Comparison of ENCODE assay signal across 8 cellular contexts in genomic region chr1:225777583-225778411, GRCh38. TPM values are rescaled to one million over a fixed set of nuclear protein-coding genes. Genes with fewer than 3 reads are reported as not detected.
A peak's percentile ranks its signal among the peaks of the same experiment; 100 is the strongest.
DNase-seq lines count a peak whose midpoint lies in the region; ATAC-seq and TF ChIP-seq lines count a peak whose summit lies in the region.

TSS of gene SRP9 (plus strand) at chr1:225777826. CDS start at chr1:225777941, 115 bp downstream.

- H3K4me1 Mint-ChIP-seq in IgD-negative memory B cell: peaks cover 12 to 29% (median 20%) of the 10 kb centered on the region in 3 donors

- peak; percentile 99 for DNase-seq in DMS153 treated with DMSO at 0.1 percent for 48 hours (lab: John Stamatoyannopoulos, UW; ENCODE audit: unreplicated experiment)
- peak; percentile 100 for DNase-seq in OCI-M1 (lab: John Stamatoyannopoulos, UW)
- peak; percentile 97 for DNase-seq in activated T-cell treated with anti-CD3 and anti-CD28 coated beads for 4 hours
- peak; percentile 75 for DNase-seq in epithelial cell of proximal tubule (ENCODE audit: low read depth)
- DNase-seq in mucosa of gallbladder (ENCODE audit: low spot score): peak; percentile 99
- peak; percentile 93 to 97 for DNase-seq in stimulated activated CD8-positive, alpha-beta memory T cell treated with anti-CD3 and anti-CD28 coated beads, Interleukin-4, amount 100 ng/mL, for 4 hours (ENCODE audit: low read depth in 2 of 2, low spot score in 1 of 2)

- ATAC-seq in GM21529 (IDR thresholded peaks at IDR 0.05; ENCODE audit: unreplicated experiment): peak; percentile 99

- peaks cover 7% of the 10 kb centered on the region for H3K36me3 Mint-ChIP-seq in IgD-negative memory B cell

- H3K4me3 Mint-ChIP-seq in IgD-negative memory B cell: no peak within 1 kb of the TSS

- H3K9me3 Mint-ChIP-seq in IgD-negative memory B cell: no peaks in the 10 kb centered on the region

- H3K27ac Mint-ChIP-seq in IgD-negative memory B cell: no peak within 1 kb of the TSS

- H3K4me3 ChIP-seq in epithelial cell of proximal tubule (ENCODE audit: low read depth, low read length): peak within 1 kb of the TSS; percentile 96

- peak; percentile 82 for TF ChIP-seq CTCF in epithelial cell of proximal tubule (conservative IDR thresholded peaks at IDR 0.05; ENCODE audit: low read depth, low read length)

- no peaks in the 10 kb centered on the region for H3K27me3 Mint-ChIP-seq in IgD-negative memory B cell

RNA-seq across cellular contexts. Expression of gene SRP9, which starts in this region (rescaled TPM):
- 240 TPM for polyA plus RNA-seq in IgD-negative memory B cell
- total RNA-seq in epithelial cell of proximal tubule: 313 and 368 TPM in 2 replicates
- 292 TPM for total RNA-seq in mucosa of gallbladder

Comparison
In these comparisons a context has a peak if more than half of its experiments do, and no peak if none do; other contexts are left out.
1. Peak in every context shown above with its lines: DNase-seq, ATAC-seq and H3K4me3 ChIP-seq.